ENCODE assay signal across 16 cellular contexts in the genomic region with DNA sequence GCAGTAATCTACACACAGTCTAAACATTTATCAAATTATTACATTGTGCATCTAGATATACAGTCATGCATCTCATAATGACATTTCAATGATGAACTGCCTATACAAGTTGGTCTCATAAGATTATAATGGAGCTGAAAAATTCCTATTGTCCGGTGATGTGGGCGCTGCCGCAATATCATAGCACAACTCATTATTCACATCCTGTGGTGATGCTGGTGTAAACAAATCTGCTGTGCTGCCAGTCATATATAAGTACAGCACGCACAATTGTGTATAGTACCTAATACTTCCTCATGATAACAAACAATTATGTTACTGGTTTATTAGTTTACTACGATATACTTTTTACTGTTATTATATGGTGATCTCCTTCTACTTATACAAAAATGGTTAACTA.
A peak's percentile ranks its signal among the peaks of the same experiment; 100 is the strongest.
DNase-seq lines count a peak whose midpoint lies in the region; ATAC-seq, FAIRE-seq and TF ChIP-seq lines count a peak whose summit lies in the region.
"Had no signal": no experiment of that assay in that cellular context is flagged by ENCODE, and none has a peak within 500 bp of the region (broad histone marks: within the 10 kb centered on the region; RNA-seq: fewer than 3 reads in every experiment).

No MANE protein-coding gene starts in this region.

- DNase-seq in HCEC 1CT (peak; percentile 85), PC-3 (peak; percentile 64), epithelial cell of esophagus (ENCODE audit: low read depth) (peak; percentile 48), pulmonary artery endothelial cell (ENCODE audit: low read depth, low spot score) (peak; percentile 8), hepatic stellate cell (ENCODE audit: low spot score) (no peak), immature natural killer cell (no peak), HepG2 (ENCODE audit: low spot score) (no peak)
- DNase-seq: C1 segment of cervical spinal cord; Calu3; CD4-positive, alpha-beta T cell; DMS 273 treated with DMSO at 0.1 percent for 48 hours; GM23248; H7 had no signal

- 33% methylated on average over 5 of the region's 5 CpGs for WGBS in HepG2 (ENCODE audit: low lambda C conversion rate)

- H3K4me1 ChIP-seq in PC-3 (ENCODE audit: insufficient read depth, low read length): peaks cover 6% of the 10 kb centered on the region; the same call in 1 of the 2 replicates
- H3K4me1 ChIP-seq in HepG2 (ENCODE audit: insufficient read depth, low read length): no peaks in the 10 kb centered on the region

- FAIRE-seq in HepG2 (lab: Jason Lieb, UNC): no peak
- FAIRE-seq: GM12891, K562 had no signal

- in situ Hi-C loops in HepG2 (cut with HindIII; ENCODE audit: extremely low pct_ligation_motif_present, low pct_unique_long_range_greater_than_20kb): no loop called here

- H3K9ac ChIP-seq in PC-3 (ENCODE audit: low read length) (no peak overlapping the region), HepG2 (ENCODE audit: insufficient read depth, low read depth, low read length) (no peak overlapping the region)
- H3K9ac ChIP-seq: GM23248 had no signal

- H3K27me3 ChIP-seq in PC-3 (ENCODE audit: low read length) (no peaks in the 10 kb centered on the region), HepG2 (ENCODE audit: control insufficient read depth in 1 of 2, insufficient read depth in 2 of 2, low read length in 2 of 2) (no peaks in the 10 kb centered on the region)

- no peaks in the 10 kb centered on the region for H3K36me3 Mint-ChIP-seq in immature natural killer cell

- no peak for TF ChIP-seq RAD21 in HepG2 (CRISPR knock-in tag; IDR thresholded peaks at IDR 0.05)

- H3K27me3 Mint-ChIP-seq in immature natural killer cell (ENCODE audit: low read depth in 3 of 3): no peaks in the 10 kb centered on the region
- H3K27me3 Mint-ChIP-seq: B cell; CD4-positive, alpha-beta T cell had no signal

- H3K4me3 Mint-ChIP-seq in immature natural killer cell: no peak overlapping the region
- H3K4me3 Mint-ChIP-seq: B cell; CD4-positive, alpha-beta T cell had no signal

- H3K4me3 ChIP-seq in PC-3 (ENCODE audit: low read length): no peak overlapping the region
- H3K4me3 ChIP-seq in epithelial cell of esophagus (ENCODE audit: low read length): no peak overlapping the region
- H3K4me3 ChIP-seq in HepG2 (replicated peaks in 1 of 3; ENCODE audit: insufficient read depth in 1 of 3, low read depth in 2 of 3, low read length in 3 of 3): no peak overlapping the region
- H3K4me3 ChIP-seq: GM23248, K562 had no signal

- H3F3A ChIP-seq in PC-3 (ENCODE audit: low read length, unreplicated experiment): no peaks in the 10 kb centered on the region

- H3K9me3 Mint-ChIP-seq in immature natural killer cell: peaks cover 9 to 26% (median 18%) of the 10 kb centered on the region in 6 donors

- peak overlapping the region; percentile 41 for H3K27ac ChIP-seq in PC-3 (ENCODE audit: low read length)
- H3K27ac ChIP-seq in HepG2 (ENCODE audit: extremely low read length, insufficient read depth, low read length): no peak overlapping the region
- H3K27ac ChIP-seq: GM23248 had no signal

- TF ChIP-seq EP300 in HepG2 (IDR thresholded peaks at IDR 0.05; ENCODE audit: low read depth in 2 of 2, low read length in 2 of 2) (no peak), HepG2 (CRISPR knock-in tag; IDR thresholded peaks at IDR 0.05; ENCODE audit: borderline replicate concordance) (no peak)

- H3K36me3 ChIP-seq in PC-3 (ENCODE audit: low read depth, low read length) (no peaks in the 10 kb centered on the region), HepG2 (replicated peaks in 1 of 2; ENCODE audit: control insufficient read depth in 1 of 2, insufficient read depth in 2 of 2, low read length in 2 of 2) (no peaks in the 10 kb centered on the region)

- TF ChIP-seq CTCF in PC-3 (conservative IDR thresholded peaks at IDR 0.05; ENCODE audit: low read depth, low read length): no peak
- TF ChIP-seq CTCF in epithelial cell of esophagus (IDR thresholded peaks at IDR 0.05; ENCODE audit: insufficient read depth, low read depth, low read length, missing control alignments): no peak
- TF ChIP-seq CTCF in HepG2 (CRISPR knock-in tag; IDR thresholded peaks at IDR 0.05): no peak

- ATAC-seq in PC-3 (peak; percentile 97), HepG2 (no peak)
- ATAC-seq: K562 had no signal

- H4K20me1 ChIP-seq in PC-3 (ENCODE audit: low read length): no peaks in the 10 kb centered on the region
- H4K20me1 ChIP-seq in HepG2 (ENCODE audit: insufficient read depth, low read length): no peaks in the 10 kb centered on the region

- no peaks in the 10 kb centered on the region for H3K4me1 Mint-ChIP-seq in immature natural killer cell
- H3K4me1 Mint-ChIP-seq: B cell had no signal

- H3K9me2 ChIP-seq in PC-3 (replicated peaks; ENCODE audit: low read length): no peaks in the 10 kb centered on the region

- intact Hi-C loops in PC-3 (cut with micrococcal nuclease): no loop called here
- intact Hi-C loops in HepG2 (cut with micrococcal nuclease; ENCODE audit: unreplicated experiment): no loop called here

- H3K9me3 ChIP-seq in PC-3 (ENCODE audit: low read length) (no peaks in the 10 kb centered on the region), HepG2 (ENCODE audit: low read length) (peaks cover 97% of the 10 kb centered on the region)

- no peak overlapping the region for H2AFZ ChIP-seq in PC-3 (ENCODE audit: low read length)
- no peak overlapping the region for H2AFZ ChIP-seq in HepG2 (ENCODE audit: low read length)
- H2AFZ ChIP-seq: GM23248 had no signal

- H3K27ac Mint-ChIP-seq in immature natural killer cell: no peak overlapping the region
- H3K27ac Mint-ChIP-seq: B cell; CD4-positive, alpha-beta T cell had no signal

- H3K4me2 ChIP-seq in PC-3 (ENCODE audit: low read length): no peak overlapping the region
- H3K4me2 ChIP-seq in HepG2 (ENCODE audit: low read depth, low read length): no peak overlapping the region

- H3K79me2 ChIP-seq in PC-3 (ENCODE audit: low read length) (no peaks in the 10 kb centered on the region), HepG2 (ENCODE audit: insufficient read depth, low read length) (no peaks in the 10 kb centered on the region)

- POLR2A ChIA-PET in PC-3 (lab: Charles Lee; ENCODE audit: unreplicated experiment) (no interaction called here), HepG2 (lab: Yijun Ruan, JAX) (no interaction called here)

- no peak for TF ChIP-seq POLR2A in HepG2 (IDR thresholded peaks at IDR 0.05; ENCODE audit: insufficient read depth in 1 of 2, low read depth in 2 of 2, low read length in 2 of 2)

- BruUV-seq in PC-3 (replicated peaks; lab: Mats Ljungman, UMichigan) (no TSS peak), HepG2 (replicated peaks; lab: Mats Ljungman, UMichigan) (no TSS peak)

- CTCF ChIA-PET in PC-3 (lab: Charles Lee) (no interaction called here), HepG2 (lab: Yijun Ruan, JAX; ENCODE audit: low intra/inter-chr PET ratio, low total read pairs) (no interaction called here)

TF ChIP-seq in HepG2, 621 proteins besides CTCF, POLR2A, EP300 and RAD21 (continues in another document):
- no peak for TF ChIP-seq KLF11 (CRISPR knock-in tag; IDR thresholded peaks at IDR 0.05)
- no peak for TF ChIP-seq ZNF792 (CRISPR knock-in tag; IDR thresholded peaks at IDR 0.05)
- no peak for TF ChIP-seq GTF3A (CRISPR knock-in tag; conservative IDR thresholded peaks at IDR 0.05)
- TF ChIP-seq ZNF580 (CRISPR knock-in tag; IDR thresholded peaks at IDR 0.05; ENCODE audit: borderline replicate concordance, low read depth): no peak
- TF ChIP-seq, protein P1, sequence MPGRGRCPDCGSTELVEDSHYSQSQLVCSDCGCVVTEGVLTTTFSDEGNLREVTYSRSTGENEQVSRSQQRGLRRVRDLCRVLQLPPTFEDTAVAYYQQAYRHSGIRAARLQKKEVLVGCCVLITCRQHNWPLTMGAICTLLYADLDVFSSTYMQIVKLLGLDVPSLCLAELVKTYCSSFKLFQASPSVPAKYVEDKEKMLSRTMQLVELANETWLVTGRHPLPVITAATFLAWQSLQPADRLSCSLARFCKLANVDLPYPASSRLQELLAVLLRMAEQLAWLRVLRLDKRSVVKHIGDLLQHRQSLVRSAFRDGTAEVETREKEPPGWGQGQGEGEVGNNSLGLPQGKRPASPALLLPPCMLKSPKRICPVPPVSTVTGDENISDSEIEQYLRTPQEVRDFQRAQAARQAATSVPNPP (CRISPR knock-in tag; IDR thresholded peaks at IDR 0.05): no peak
- TF ChIP-seq MXI1 (IDR thresholded peaks at IDR 0.05; ENCODE audit: borderline replicate concordance, low read depth, low read length): no peak
- TF ChIP-seq FOXM1 (CRISPR knock-in tag; IDR thresholded peaks at IDR 0.05): no peak
- TF ChIP-seq RXRA (CRISPR knock-in tag; IDR thresholded peaks at IDR 0.05): no peak
- TF ChIP-seq JDP2 (CRISPR knock-in tag; IDR thresholded peaks at IDR 0.05; ENCODE audit: borderline replicate concordance): no peak
- TF ChIP-seq ZNF589 (CRISPR knock-in tag; conservative IDR thresholded peaks at IDR 0.05): no peak
- no peak for TF ChIP-seq CSRNP2 (CRISPR knock-in tag; conservative IDR thresholded peaks at IDR 0.05; ENCODE audit: low read depth)
- no peak for TF ChIP-seq CENPBD1 (CRISPR knock-in tag; IDR thresholded peaks at IDR 0.05; ENCODE audit: borderline replicate concordance, low read depth)
- no peak for TF ChIP-seq STAT5B (CRISPR knock-in tag; IDR thresholded peaks at IDR 0.05)
- TF ChIP-seq SATB2 (CRISPR knock-in tag; IDR thresholded peaks at IDR 0.05): no peak

Comparison
In these comparisons a context has a peak if more than half of its experiments do, and no peak if none do; other contexts are left out.
1. DNase-seq: peak in HCEC 1CT (single experiment), PC-3 (single experiment), epithelial cell of esophagus (single experiment) and pulmonary artery endothelial cell (single experiment); none in hepatic stellate cell (single experiment), immature natural killer cell (0 of 3) and HepG2 (single experiment).